Comparison of ENCODE assay signal across 8 cellular contexts in genomic region chr2:189347540-189347939, GRCh38.
DNase-seq lines count a peak whose midpoint lies in the region; ATAC-seq and TF ChIP-seq lines count a peak whose summit lies in the region.

No MANE protein-coding gene starts in this region.

- H3K27me3 ChIP-seq in A673 (replicated peaks; ENCODE audit: insufficient read depth, low read depth, low read length, poor library complexity), result no peaks in the 10 kb centered on the region
- no peaks in the 10 kb centered on the region for H3K27me3 ChIP-seq in PC-9 (ENCODE audit: insufficient read depth, low read depth)
- no peaks in the 10 kb centered on the region for H3K27me3 ChIP-seq in endodermal cell (ENCODE audit: control insufficient read depth, insufficient read depth, low read length, poor library complexity, severe bottlenecking)

- peaks cover 6% of the 10 kb centered on the region for H3K36me3 Mint-ChIP-seq in endodermal cell (ENCODE audit: low read depth)

- peaks cover 32% of the 10 kb centered on the region for H3K9me3 Mint-ChIP-seq in endodermal cell

- DNase-seq in A673 (ENCODE audit: low spot score) (peak; percentile 65), GM12864 (ENCODE audit: low read depth) (peak; percentile 19), PC-9 (peak; percentile 18 to 41), endodermal cell (no peak), mucosa of descending colon (peak in 1 of 3 donors; percentile 30), UCSD-AML1 (lab: John Stamatoyannopoulos, UW; ENCODE audit: unreplicated experiment) (no peak), NCI-H2196 (lab: John Stamatoyannopoulos, UW; ENCODE audit: unreplicated experiment) (no peak)

- CTCF ChIA-PET in A673 (lab: Charles Lee) (no interaction called here), PC-9 (lab: Charles Lee) (interaction anchor here (0.6 kb wide), 1 partner anchor 197 kb away, joined by 3 read pairs; no protein-coding TSS in a partner anchor)

- no peaks in the 10 kb centered on the region for H3K79me2 ChIP-seq in PC-9 (ENCODE audit: low read depth)

- intact Hi-C loops in A673 (cut with micrococcal nuclease; ENCODE audit: unreplicated experiment), result loop anchor here (5.0 kb wide), 1 partner anchor 825 kb away; no protein-coding TSS in a partner anchor
- intact Hi-C loops in PC-9 (cut with micrococcal nuclease; ENCODE audit: unreplicated experiment), result loop anchor here (1.0 to 10.0 kb wide), 3 partner anchors 65 to 823 kb away; no protein-coding TSS in a partner anchor
- intact Hi-C loops in mucosa of descending colon (cut with DNase I, micrococcal nuclease), result no loop called here

- H3K27ac Mint-ChIP-seq in endodermal cell, result peak overlapping the region; percentile 4

- no peak overlapping the region for H3K4me2 ChIP-seq in PC-9

- WGBS in endodermal cell (ENCODE audit: insufficient coverage in 1 of 2, insufficient read length in 1 of 2), 2 experiments, result 64 to 90% methylated on average over 1 of the region's 1 CpG

- no peaks in the 10 kb centered on the region for H3F3A ChIP-seq in PC-9 (ENCODE audit: insufficient read depth, low read depth)

- ATAC-seq in HG02610 (IDR thresholded peaks at IDR 0.05; ENCODE audit: unreplicated experiment) (peak; percentile 84), mucosa of descending colon (peak; percentile 60)

- TF ChIP-seq CTCF in A673 (conservative IDR thresholded peaks at IDR 0.05; ENCODE audit: low read depth, low read length) (peak; percentile 41), GM12864 (IDR thresholded peaks at IDR 0.05; ENCODE audit: low read depth, low read length, missing control alignments) (no peak), PC-9 (conservative IDR thresholded peaks at IDR 0.05) (no peak), endodermal cell (conservative IDR thresholded peaks at IDR 0.05) (peak; percentile 46), mucosa of descending colon (IDR thresholded peaks at IDR 0.05) (no peak)

- H3K9ac ChIP-seq in endodermal cell (ENCODE audit: extremely low read depth, low read length, poor library complexity, severe bottlenecking), result no peak overlapping the region

- H3K27ac ChIP-seq in A673 (ENCODE audit: low read depth, low read length, poor library complexity, severe bottlenecking) (no peak overlapping the region), PC-9 (no peak overlapping the region), endodermal cell (ENCODE audit: low read depth, low read length) (no peak overlapping the region)

- peaks cover 5% of the 10 kb centered on the region for H3K4me1 ChIP-seq in A673 (ENCODE audit: insufficient read depth, low read length, poor library complexity, severe bottlenecking)
- no peaks in the 10 kb centered on the region for H3K4me1 ChIP-seq in PC-9 (replicated peaks; ENCODE audit: insufficient read depth)
- H3K4me1 ChIP-seq in endodermal cell (ENCODE audit: control insufficient read depth, insufficient read depth, low read length), result no peaks in the 10 kb centered on the region
- H3K4me1 ChIP-seq in mucosa of descending colon (ENCODE audit: low read depth), result no peaks in the 10 kb centered on the region

- H3K4me3 Mint-ChIP-seq in endodermal cell, result no peak overlapping the region

- no peaks in the 10 kb centered on the region for H4K20me1 ChIP-seq in PC-9 (ENCODE audit: insufficient read depth)

- POLR2A ChIA-PET in A673 (lab: Charles Lee; ENCODE audit: low non-redundant PET) (no interaction called here), PC-9 (lab: Charles Lee; ENCODE audit: unreplicated experiment) (no interaction called here)

- no peak overlapping the region for H2AFZ ChIP-seq in PC-9

- H3K27me3 Mint-ChIP-seq in endodermal cell (ENCODE audit: insufficient read depth), result no peaks in the 10 kb centered on the region

- H3K4me1 Mint-ChIP-seq in endodermal cell, result no peaks in the 10 kb centered on the region

- H3K9me3 ChIP-seq in A673 (ENCODE audit: low read depth, low read length, poor library complexity, severe bottlenecking) (no peaks in the 10 kb centered on the region), PC-9 (ENCODE audit: insufficient read depth, low read depth) (no peaks in the 10 kb centered on the region), endodermal cell (ENCODE audit: control insufficient read depth, low read length) (peaks cover 44% of the 10 kb centered on the region), mucosa of descending colon (no peaks in the 10 kb centered on the region)

- no peak overlapping the region for H3K4me3 ChIP-seq in A673 (ENCODE audit: low read depth, low read length, poor library complexity, severe bottlenecking)
- no peak overlapping the region for H3K4me3 ChIP-seq in GM12864 (ENCODE audit: low read depth, low read length)
- H3K4me3 ChIP-seq in PC-9, result no peak overlapping the region
- H3K4me3 ChIP-seq in endodermal cell (ENCODE audit: low read length), result peak overlapping the region; percentile 26
- no peak overlapping the region for H3K4me3 ChIP-seq in mucosa of descending colon

- BruUV-seq in A673 (replicated peaks; lab: Mats Ljungman, UMichigan), result no TSS peak
- no TSS peak for BruUV-seq in PC-9 (replicated peaks; lab: Mats Ljungman, UMichigan)

- no peaks in the 10 kb centered on the region for H3K9me2 ChIP-seq in PC-9 (ENCODE audit: insufficient read depth)

- H3K36me3 ChIP-seq in A673 (ENCODE audit: insufficient read depth, low read length, poor library complexity, severe bottlenecking) (no peaks in the 10 kb centered on the region), PC-9 (ENCODE audit: low read depth) (no peaks in the 10 kb centered on the region), endodermal cell (ENCODE audit: control insufficient read depth, insufficient read depth, low read length) (no peaks in the 10 kb centered on the region), mucosa of descending colon (ENCODE audit: low read depth) (no peaks in the 10 kb centered on the region)

Comparison
In these comparisons a context has a peak if more than half of its experiments do, and no peak if none do; other contexts are left out.
1. DNase-seq: peak in A673 (single experiment), GM12864 (single experiment) and PC-9 (2 of 2); none in endodermal cell (single experiment), UCSD-AML1 (single experiment) and NCI-H2196 (single experiment).
2. CTCF ChIP-seq: peak in A673 (single experiment) and endodermal cell (single experiment); none in GM12864 (single experiment), PC-9 (single experiment) and mucosa of descending colon (single experiment).
3. intact Hi-C loops: an anchor here in A673 (5.0 kb wide) and PC-9 (1.0 to 10.0 kb wide); none called in mucosa of descending colon.